In the genomic region with DNA sequence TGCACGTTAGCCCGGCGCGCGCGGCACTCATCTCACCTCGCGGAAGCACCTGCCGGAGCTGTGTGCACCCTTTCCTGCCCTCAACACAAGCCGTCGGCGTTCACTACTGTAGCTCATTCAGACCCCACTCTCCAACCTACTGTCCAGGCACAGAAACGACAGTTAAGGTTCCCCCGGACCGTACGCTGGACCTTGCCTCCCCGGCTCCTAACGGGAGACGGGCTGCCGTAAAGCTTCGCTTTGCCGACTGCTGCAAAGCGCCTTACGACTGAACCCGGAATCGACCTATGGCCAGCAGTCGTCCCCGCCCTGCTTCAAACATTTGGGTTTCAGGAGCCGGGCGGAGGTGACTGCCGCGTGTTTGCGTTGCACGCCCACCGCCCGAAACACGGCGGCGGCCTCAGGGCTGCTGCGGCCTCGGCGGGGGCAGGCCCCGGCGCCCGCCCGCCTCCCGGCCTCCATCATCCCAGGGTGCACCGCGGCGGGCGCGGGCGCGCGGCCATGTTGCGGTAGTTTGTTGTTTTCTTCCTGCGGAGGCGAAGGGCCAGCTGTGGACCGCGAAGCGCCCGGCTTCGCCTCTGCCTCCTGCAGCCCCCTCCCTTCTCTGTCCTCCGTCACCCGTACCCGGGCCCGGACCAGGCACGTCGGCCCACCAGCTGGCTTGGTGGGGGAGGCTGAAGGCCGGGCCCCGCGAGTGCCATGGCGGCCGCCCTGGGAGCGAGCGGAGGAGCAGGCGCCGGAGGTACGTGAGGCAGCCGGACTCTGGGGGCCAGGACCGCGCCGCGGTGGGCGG, we compare ENCODE assay signal across 8 cellular contexts. TPM values are rescaled to one million over a fixed set of nuclear protein-coding genes. Genes with fewer than 3 reads are reported as not detected.
DNase-seq lines count a peak whose midpoint lies in the region; ATAC-seq and TF ChIP-seq lines count a peak whose summit lies in the region.

A gene with protein sequence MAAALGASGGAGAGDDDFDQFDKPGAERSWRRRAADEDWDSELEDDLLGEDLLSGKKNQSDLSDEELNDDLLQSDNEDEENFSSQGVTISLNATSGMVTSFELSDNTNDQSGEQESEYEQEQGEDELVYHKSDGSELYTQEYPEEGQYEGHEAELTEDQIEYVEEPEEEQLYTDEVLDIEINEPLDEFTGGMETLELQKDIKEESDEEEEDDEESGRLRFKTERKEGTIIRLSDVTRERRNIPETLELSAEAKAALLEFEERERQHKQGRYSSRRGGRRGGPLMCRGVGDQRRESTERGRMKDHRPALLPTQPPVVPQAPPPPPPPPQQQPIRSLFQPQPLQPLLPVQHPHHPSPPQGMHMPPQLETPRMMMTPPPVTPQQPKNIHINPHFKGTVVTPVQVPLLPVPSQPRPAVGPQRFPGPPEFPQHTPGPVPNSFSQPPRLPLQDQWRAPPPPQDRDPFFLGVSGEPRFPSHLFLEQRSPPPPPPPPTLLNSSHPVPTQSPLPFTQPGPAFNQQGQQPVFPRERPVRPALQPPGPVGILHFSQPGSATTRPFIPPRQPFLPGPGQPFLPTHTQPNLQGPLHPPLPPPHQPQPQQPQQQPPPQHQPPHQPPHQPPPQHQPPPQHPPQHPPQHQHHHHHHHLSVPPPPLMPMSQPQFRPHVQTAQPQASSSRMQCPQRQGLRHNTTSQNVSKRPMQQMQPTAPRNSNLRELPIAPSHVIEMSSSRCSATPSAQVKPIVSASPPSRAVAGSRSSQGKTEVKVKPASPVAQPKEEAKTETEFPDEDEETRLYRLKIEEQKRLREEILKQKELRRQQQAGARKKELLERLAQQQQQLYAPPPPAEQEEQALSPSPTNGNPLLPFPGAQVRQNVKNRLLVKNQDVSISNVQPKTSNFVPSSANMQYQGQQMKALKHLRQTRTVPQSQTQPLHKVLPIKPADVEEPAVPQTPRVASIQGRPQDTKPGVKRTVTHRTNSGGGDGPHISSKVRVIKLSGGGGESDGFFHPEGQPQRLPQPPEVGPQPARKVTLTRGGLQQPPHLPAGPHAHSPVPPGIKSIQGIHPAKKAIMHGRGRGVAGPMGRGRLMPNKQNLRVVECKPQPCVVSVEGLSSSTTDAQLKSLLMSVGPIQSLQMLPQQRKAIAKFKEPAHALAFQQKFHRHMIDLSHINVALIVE (plus strand): TSS at position 484 of the 793 bp plus-strand sequence. CDS start 216 bp downstream, at position 700.

- intact Hi-C loops in esophagus squamous epithelium (cut with DNase I) = no loop called here

- TF ChIP-seq POLR2A in Peyer's patch (IDR thresholded peaks at IDR 0.05) (peak; percentile 34 to 43), esophagus squamous epithelium (IDR thresholded peaks at IDR 0.05) (peak in 1 of 4 donors; percentile 62)

- TF ChIP-seq CTCF in Peyer's patch (IDR thresholded peaks at IDR 0.05) = peak in 1 of 6 experiments; percentile 19
- TF ChIP-seq CTCF in esophagus squamous epithelium (IDR thresholded peaks at IDR 0.05) = peak in 3 of 6 experiments; percentile 10 to 21 (median 17)

- H3K4me3 ChIP-seq in Jurkat, Clone E6-1 (ENCODE audit: low read length) = peak within 1 kb of the TSS; percentile 96
- peak within 1 kb of the TSS; percentile 88 to 100 (median 93) for H3K4me3 ChIP-seq in Peyer's patch
- peak within 1 kb of the TSS; percentile 72 to 97 (median 89) for H3K4me3 ChIP-seq in esophagus squamous epithelium

- H3K9me3 ChIP-seq in Peyer's patch (peaks cover 0 to 11% (median 0%) of the 10 kb centered on the region in 4 donors), esophagus squamous epithelium (peaks cover 0 to 13% (median 5%) of the 10 kb centered on the region in 3 donors)

- peak; percentile 76 for ATAC-seq in GM21717 (IDR thresholded peaks at IDR 0.05; ENCODE audit: unreplicated experiment)

- H3K4me1 ChIP-seq in Peyer's patch = peaks cover 0 to 24% (median 7%) of the 10 kb centered on the region in 4 donors
- peaks cover 11 to 37% (median 19%) of the 10 kb centered on the region in 3 donors for H3K4me1 ChIP-seq in esophagus squamous epithelium

- H3K36me3 ChIP-seq in Peyer's patch (peaks cover 0 to 20% (median 3%) of the 10 kb centered on the region in 3 donors), esophagus squamous epithelium (peaks cover 0 to 44% (median 9%) of the 10 kb centered on the region in 3 donors)

- DNase-seq in DMS53 treated with DMSO at 0.1 percent for 48 hours (lab: John Stamatoyannopoulos, UW; ENCODE audit: unreplicated experiment) (peak; percentile 83), Peyer's patch (peak; percentile 70 to 89 (median 88)), esophagus squamous epithelium (lab: John Stamatoyannopoulos, UW) (peak; percentile 14), myocyte (ENCODE audit: low read depth) (peak; percentile 91)
- DNase-seq in Jurkat, Clone E6-1 (ENCODE audit: low read depth, low spot score) = peak; percentile 83
- DNase-seq in activated T-cell treated with anti-CD3 and anti-CD28 coated beads, Interleukin-2, amount 50 U/mL, for 48 hours = peak; percentile 89 to 90
- peak; percentile 53 to 70 for DNase-seq in stimulated activated CD8-positive, alpha-beta memory T cell treated with anti-CD3 and anti-CD28 coated beads, Interleukin-7, amount 100 ng/mL, for 4 hours (ENCODE audit: low read depth in 2 of 2)

- H3K27me3 ChIP-seq in Peyer's patch (no peaks in the 10 kb centered on the region), esophagus squamous epithelium (no peaks in the 10 kb centered on the region)

- 0% methylated on average over 12 to 26 of the region's 85 CpGs for WGBS in esophagus squamous epithelium, 2 donors

- H3K27ac ChIP-seq in Peyer's patch = peak within 1 kb of the TSS; percentile 94 to 99 (median 96)
- peak within 1 kb of the TSS; percentile 89 to 98 (median 94) for H3K27ac ChIP-seq in esophagus squamous epithelium

RNA-seq across cellular contexts. Expression of the gene that starts here (rescaled TPM):
- 27.0 TPM for polyA plus RNA-seq in Jurkat, Clone E6-1 (2012; ENCODE audit: insufficient read depth, insufficient read length)
- total RNA-seq in Peyer's patch = 100 to 1,000 TPM in 3 of 4 donors, 10 to 100 TPM in 1; 87.4 to 191 (median 123) TPM
- 10 to 100 TPM; 20.3 to 45.6 (median 26.9) TPM for total RNA-seq in esophagus squamous epithelium
- total RNA-seq in myocyte = 29.4 and 34.8 TPM in 2 replicates
- 21.0 TPM for polyA plus RNA-seq in myocyte (2012)

Comparison
In these comparisons a context has a peak if more than half of its experiments do, and no peak if none do; other contexts are left out.
1. Peak in every context shown above with its lines: DNase-seq, ATAC-seq, H3K4me3 ChIP-seq and H3K27ac ChIP-seq.
2. DNase-seq: peak in every context shown above with its lines; median percentile 91 in myocyte; 90 in activated T-cell treated with anti-CD3 and anti-CD28 coated beads, Interleukin-2, amount 50 U/mL, for 48 hours; 88 in Peyer's patch; 83 in DMS53 treated with DMSO at 0.1 percent for 48 hours; 83 in Jurkat, Clone E6-1; 62 in stimulated activated CD8-positive, alpha-beta memory T cell treated with anti-CD3 and anti-CD28 coated beads, Interleukin-7, amount 100 ng/mL, for 4 hours; 14 in esophagus squamous epithelium.